In genomic region chr5:139761501-139761900, GRCh38 we compare ENCODE assay signal across 19 cellular contexts. TPM values are rescaled to one million over a fixed set of nuclear protein-coding genes. Genes with fewer than 3 reads are reported as not detected.
DNase-seq lines count a peak whose midpoint lies in the region; ATAC-seq and TF ChIP-seq lines count a peak whose summit lies in the region.
"Had no signal": no experiment of that assay in that cellular context is flagged by ENCODE, and none has a peak within 500 bp of the region (broad histone marks: within the 10 kb centered on the region; RNA-seq: fewer than 3 reads in every experiment).

No MANE protein-coding gene starts in this region.

- TF ChIP-seq RAD21 in SK-N-SH (IDR thresholded peaks at IDR 0.05; ENCODE audit: low read length), result no peak

- DNase-seq in SK-N-SH, result peak; percentile 25
- DNase-seq in substantia nigra (lab: John Stamatoyannopoulos, UW), result no peak
- DNase-seq in activated CD8-positive, alpha-beta memory T cell treated with anti-CD3 and anti-CD28 coated beads, Interleukin-2, amount 50 U/mL, for 4 hours, result no peak
- no peak for DNase-seq in NCI-H345 (lab: John Stamatoyannopoulos, UW)
- DNase-seq: DMS79 treated with DMSO at 0.1 percent for 48 hours, HCEC 1CT, KG1, NCI-H1105 treated with DMSO at 0.1 percent for 48 hours, NCI-H1694 treated with DMSO at 0.1 percent for 48 hours, NCI-H510A, PC-3, RPMI8226, SIG-M5 had no signal

- H3K4me3 Mint-ChIP-seq in brain, result no peak overlapping the region
- peak overlapping the region in 1 of 3 experiments; percentile 24 for H3K4me3 Mint-ChIP-seq in nephron

- no peaks in the 10 kb centered on the region for H3K79me2 ChIP-seq in SK-N-SH (ENCODE audit: insufficient read depth)

- 95% methylated on average over 4 of the region's 4 CpGs for WGBS in SK-N-SH (ENCODE audit: low lambda C conversion rate)

- H3K4me1 ChIP-seq in SK-N-SH (ENCODE audit: control insufficient read depth in 1 of 2, insufficient read depth in 2 of 2, low read depth in 1 of 2, low read length in 1 of 2), result peaks cover 8 to 55% of the 10 kb centered on the region in 2 experiments; a peak in 3 of 4 replicates

- H4K20me1 ChIP-seq in SK-N-SH (ENCODE audit: insufficient read depth), result no peaks in the 10 kb centered on the region

- peak overlapping the region; percentile 34 to 78 (median 48) for H3K27ac Mint-ChIP-seq in brain
- peak overlapping the region in 2 of 3 experiments; percentile 8 to 21 for H3K27ac Mint-ChIP-seq in nephron

- H3K9me2 ChIP-seq in SK-N-SH, result no peaks in the 10 kb centered on the region

- CTCF ChIA-PET in SK-N-SH (lab: Yijun Ruan, JAX), result interaction anchor here (0.7 to 23.1 kb wide), 2 partner anchors 50 to 125 kb away, joined by 3 to 627 read pairs; no protein-coding TSS in a partner anchor

- H2AFZ ChIP-seq in SK-N-SH (ENCODE audit: low read depth), result no peak overlapping the region

- H3K4me3 ChIP-seq in SK-N-SH (ENCODE audit: low read depth in 2 of 2, low read length in 1 of 2), result no peak overlapping the region

- no peaks in the 10 kb centered on the region for H3K9me3 ChIP-seq in SK-N-SH

- ATAC-seq in SK-N-SH treated with all-trans-retinoic acid at 6 μM for 48 hours, result no peak
- no peak for ATAC-seq in activated CD4-positive, CD25-positive, alpha-beta regulatory T cell treated with anti-CD3 and anti-CD28 coated beads, Interleukin-2, amount 50 U/mL, for 24 hours
- ATAC-seq: PC-3 had no signal

- no peak overlapping the region for H3K9ac ChIP-seq in SK-N-SH

- H3K27me3 Mint-ChIP-seq in brain (peaks cover 6% of the 10 kb centered on the region), nephron (ENCODE audit: low read depth) (peaks cover 77% of the 10 kb centered on the region)

- H3K4me1 Mint-ChIP-seq in brain (peaks cover 92% of the 10 kb centered on the region), nephron (peaks cover 74% of the 10 kb centered on the region)

- H3K36me3 ChIP-seq in SK-N-SH (replicated peaks in 1 of 2; ENCODE audit: control insufficient read depth in 1 of 2, insufficient read depth in 2 of 2, low read length in 1 of 2), result no peaks in the 10 kb centered on the region

- H3K4me2 ChIP-seq in SK-N-SH, result no peak overlapping the region

- no peaks in the 10 kb centered on the region for H3K27me3 ChIP-seq in SK-N-SH (ENCODE audit: insufficient read depth)

- no peak overlapping the region for H3K27ac ChIP-seq in SK-N-SH (ENCODE audit: low read depth in 2 of 2, low read length in 1 of 2)
- peak overlapping the region; percentile 45 for H3K27ac ChIP-seq in substantia nigra (ENCODE audit: low read depth, low read length, poor library complexity, severe bottlenecking)
- H3K27ac ChIP-seq: 22Rv1 had no signal

- TF ChIP-seq CTCF in SK-N-SH (IDR thresholded peaks at IDR 0.05), result no peak
- TF ChIP-seq CTCF in brain (conservative IDR thresholded peaks at IDR 0.05), result no peak
- TF ChIP-seq CTCF in nephron (IDR thresholded peaks at IDR 0.05; ENCODE audit: unreplicated experiment in 3 of 3), result no peak

- H3K36me3 Mint-ChIP-seq in brain (no peaks in the 10 kb centered on the region), nephron (ENCODE audit: low read depth) (no peaks in the 10 kb centered on the region)

- peaks cover 0 to 3% (median 0%) of the 10 kb centered on the region in 5 experiments for H3K9me3 Mint-ChIP-seq in brain
- no peaks in the 10 kb centered on the region for H3K9me3 Mint-ChIP-seq in nephron

- no peak for TF ChIP-seq EP300 in SK-N-SH (IDR thresholded peaks at IDR 0.05; ENCODE audit: borderline replicate concordance in 1 of 2, low read depth in 1 of 2, low read length in 1 of 2)

- POLR2A ChIA-PET in SK-N-SH (lab: Yijun Ruan, JAX), result interaction anchor here (0.6 kb wide), 1 partner anchor 73 kb away, joined by 3 read pairs; no protein-coding TSS in a partner anchor

- H3F3A ChIP-seq in SK-N-SH (replicated peaks; ENCODE audit: insufficient read depth), result peaks cover 13% of the 10 kb centered on the region

TF ChIP-seq in SK-N-SH, 30 proteins besides CTCF, POLR2A, EP300 and RAD21:
- TF ChIP-seq TEAD4 (IDR thresholded peaks at IDR 0.05; ENCODE audit: borderline replicate concordance, insufficient read depth) (no peak), FOXM1 (IDR thresholded peaks at IDR 0.05; ENCODE audit: low read depth) (no peak), JUND (IDR thresholded peaks at IDR 0.05) (no peak), CHD2 (IDR thresholded peaks at IDR 0.05; ENCODE audit: low read length, partially characterized antibody) (no peak), EZH2phosphoT487 (IDR thresholded peaks at IDR 0.05; ENCODE audit: borderline replicate concordance, low read depth) (no peak), REST (IDR thresholded peaks at IDR 0.05; ENCODE audit: low read depth, low read length) (no peak)

TF ChIP-seq in SK-N-SH treated with all-trans-retinoic acid at 6 μM for 48 hours, 23 proteins besides CTCF, POLR2A, EP300 and RAD21:
- TF ChIP-seq ZNF8 (CRISPR knock-in tag; IDR thresholded peaks at IDR 0.05) (no peak), RARB (CRISPR knock-in tag; IDR thresholded peaks at IDR 0.05) (no peak), ESRRG (CRISPR knock-in tag; IDR thresholded peaks at IDR 0.05) (no peak), ZFP3 (CRISPR knock-in tag; IDR thresholded peaks at IDR 0.05) (no peak), TCF4 (CRISPR knock-in tag; IDR thresholded peaks at IDR 0.05; ENCODE audit: borderline replicate concordance) (no peak), PATZ1 (CRISPR knock-in tag; IDR thresholded peaks at IDR 0.05; ENCODE audit: borderline replicate concordance) (no peak), SNAI2 (CRISPR knock-in tag; IDR thresholded peaks at IDR 0.05) (no peak), CREB5 (CRISPR knock-in tag; IDR thresholded peaks at IDR 0.05; ENCODE audit: low read depth) (no peak), CSDC2 (CRISPR knock-in tag; IDR thresholded peaks at IDR 0.05) (no peak), TOX (CRISPR knock-in tag; IDR thresholded peaks at IDR 0.05; ENCODE audit: borderline replicate concordance) (no peak), ZNF565 (CRISPR knock-in tag; conservative IDR thresholded peaks at IDR 0.05; ENCODE audit: low read depth) (no peak), ISL1 (CRISPR knock-in tag; IDR thresholded peaks at IDR 0.05) (no peak), GLIS3 (CRISPR knock-in tag; IDR thresholded peaks at IDR 0.05) (no peak), ARNTL (CRISPR knock-in tag; IDR thresholded peaks at IDR 0.05; ENCODE audit: borderline replicate concordance, low read depth) (no peak), PPARA (CRISPR knock-in tag; IDR thresholded peaks at IDR 0.05; ENCODE audit: borderline replicate concordance) (no peak), CSRNP3 (CRISPR knock-in tag; IDR thresholded peaks at IDR 0.05) (no peak), ZC3H10 (CRISPR knock-in tag; IDR thresholded peaks at IDR 0.05) (no peak), BACH2 (CRISPR knock-in tag; IDR thresholded peaks at IDR 0.05; ENCODE audit: borderline replicate concordance) (no peak)
TF ChIP-seq in SK-N-SH treated with all-trans-retinoic acid at 6 μM for 48 hours: peak in this region for 0.

RNA-seq across cellular contexts. Expression of gene PSD2, which starts 34.1 kb away (rescaled TPM):
- polyA plus RNA-seq in SK-N-SH (2012; rRNA removed) (0.15 TPM in 2 replicates), brain (ENCODE audit: insufficient read depth, low read depth, low replicate concordance) (23.1 TPM)
- 0.09 and 0.13 TPM in 2 replicates for polyA plus RNA-seq in SK-N-SH (2012; cell fraction: cytosol; rRNA removed)
- 0.62 and 0.63 TPM in 2 replicates for polyA plus RNA-seq in SK-N-SH (2012; cell fraction: nucleus; rRNA removed)
- polyA plus RNA-seq: CD14-positive monocyte had no signal

Comparison
In these comparisons a context has a peak if more than half of its experiments do, and no peak if none do; other contexts are left out.
1. RNA of gene PSD2, which starts 34.1 kb away (polyA plus RNA-seq): 23.1 TPM in brain (single experiment); 0.09 to 0.63 TPM in SK-N-SH; every median in the first group is over 10 times any median in the second.